In the genomic region with DNA sequence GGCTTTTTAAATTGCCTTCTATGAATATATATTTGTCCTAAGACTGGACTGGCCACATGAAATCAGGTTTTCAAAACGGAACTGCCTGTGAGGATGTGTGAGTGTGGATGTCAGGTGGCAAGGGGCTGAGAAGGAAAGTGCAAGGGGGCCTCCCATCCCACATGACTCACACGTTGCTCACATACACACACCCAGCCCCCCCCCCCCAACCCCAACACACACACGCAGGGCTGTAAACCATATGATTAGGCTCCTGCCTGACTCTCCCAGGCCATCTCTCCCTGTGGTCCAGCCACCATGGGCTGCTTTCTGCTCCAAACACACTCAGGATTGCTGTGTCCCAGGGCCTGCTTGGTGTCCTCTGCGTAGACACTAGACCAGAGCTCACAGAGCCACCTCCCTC, we compare ENCODE assay signal across 2 cellular contexts.
TF ChIP-seq lines count a peak whose summit lies in the region.

No MANE protein-coding gene starts in this region.

TF ChIP-seq in A549, 52 proteins besides CTCF, POLR2A, EP300 and RAD21:
- no peak for TF ChIP-seq FOSB (CRISPR knock-in tag; IDR thresholded peaks at IDR 0.05)
- no peak for TF ChIP-seq MYC (IDR thresholded peaks at IDR 0.05; ENCODE audit: borderline replicate concordance, low read length)
- TF ChIP-seq CBX2 (IDR thresholded peaks at IDR 0.05; ENCODE audit: borderline replicate concordance, low read depth): no peak
- TF ChIP-seq PBX3 (IDR thresholded peaks at IDR 0.05): no peak
- TF ChIP-seq, protein P1, sequence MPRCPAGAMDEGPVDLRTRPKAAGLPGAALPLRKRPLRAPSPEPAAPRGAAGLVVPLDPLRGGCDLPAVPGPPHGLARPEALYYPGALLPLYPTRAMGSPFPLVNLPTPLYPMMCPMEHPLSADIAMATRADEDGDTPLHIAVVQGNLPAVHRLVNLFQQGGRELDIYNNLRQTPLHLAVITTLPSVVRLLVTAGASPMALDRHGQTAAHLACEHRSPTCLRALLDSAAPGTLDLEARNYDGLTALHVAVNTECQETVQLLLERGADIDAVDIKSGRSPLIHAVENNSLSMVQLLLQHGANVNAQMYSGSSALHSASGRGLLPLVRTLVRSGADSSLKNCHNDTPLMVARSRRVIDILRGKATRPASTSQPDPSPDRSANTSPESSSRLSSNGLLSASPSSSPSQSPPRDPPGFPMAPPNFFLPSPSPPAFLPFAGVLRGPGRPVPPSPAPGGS (IDR thresholded peaks at IDR 0.05): no peak
- TF ChIP-seq NPAS2 (CRISPR knock-in tag; IDR thresholded peaks at IDR 0.05; ENCODE audit: borderline replicate concordance): no peak
- TF ChIP-seq HOXA7 (CRISPR knock-in tag; IDR thresholded peaks at IDR 0.05): no peak
- no peak for TF ChIP-seq CHD4 (IDR thresholded peaks at IDR 0.05; ENCODE audit: borderline replicate concordance)
- TF ChIP-seq MAZ (IDR thresholded peaks at IDR 0.05; ENCODE audit: borderline replicate concordance, low read depth, low read length): no peak
- TF ChIP-seq, protein P2, sequence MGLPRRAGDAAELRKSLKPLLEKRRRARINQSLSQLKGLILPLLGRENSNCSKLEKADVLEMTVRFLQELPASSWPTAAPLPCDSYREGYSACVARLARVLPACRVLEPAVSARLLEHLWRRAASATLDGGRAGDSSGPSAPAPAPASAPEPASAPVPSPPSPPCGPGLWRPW (IDR thresholded peaks at IDR 0.05): no peak
- TF ChIP-seq ELK1 (IDR thresholded peaks at IDR 0.05; ENCODE audit: low read depth, low read length): no peak
- no peak for TF ChIP-seq RCOR1 (IDR thresholded peaks at IDR 0.05; ENCODE audit: low read depth, low read length)
- TF ChIP-seq ESRRA (IDR thresholded peaks at IDR 0.05; ENCODE audit: borderline replicate concordance, low read length): no peak
- no peak for TF ChIP-seq GATA3 (IDR thresholded peaks at IDR 0.05; ENCODE audit: borderline replicate concordance)
- TF ChIP-seq NR3C1 (IDR thresholded peaks at IDR 0.05): no peak
- no peak for TF ChIP-seq RFX5 (IDR thresholded peaks at IDR 0.05)
- no peak for TF ChIP-seq MAX (IDR thresholded peaks at IDR 0.05)
- no peak for TF ChIP-seq FOSL2 (IDR thresholded peaks at IDR 0.05)
- TF ChIP-seq FOSL2 (CRISPR knock-in tag; IDR thresholded peaks at IDR 0.05): no peak
- TF ChIP-seq HOXB13 (CRISPR knock-in tag; IDR thresholded peaks at IDR 0.05; ENCODE audit: low read depth): no peak

TF ChIP-seq in GM12878, 131 proteins besides CTCF, POLR2A, EP300 and RAD21:
- peak in 1 of 2 experiments; percentile 23; a peak in 1 of 4 replicates for TF ChIP-seq BHLHE40 (IDR thresholded peaks at IDR 0.05; ENCODE audit: borderline replicate concordance in 1 of 2, low read depth in 2 of 2, low read length in 1 of 2)
- no peak for TF ChIP-seq TBL1XR1 (IDR thresholded peaks at IDR 0.05; ENCODE audit: low read depth, low read length)
- TF ChIP-seq IKZF2 (IDR thresholded peaks at IDR 0.05): 0 out of 4 replicates have a peak, but pooled peaks of 1 of the 2 experiments have one; percentile 6
- peak; percentile 55; the same call in 1 of the 2 replicates for TF ChIP-seq SPI1 (IDR thresholded peaks at IDR 0.05; ENCODE audit: borderline replicate concordance, insufficient read depth, low read depth, low read length)
- 0 out of 2 replicates have a peak, but pooled peaks have one; percentile 20 for TF ChIP-seq ZNF687 (IDR thresholded peaks at IDR 0.05)
- TF ChIP-seq KLF5 (IDR thresholded peaks at IDR 0.05; ENCODE audit: partially characterized antibody): no peak
